ENCODE assay signal across 14 cellular contexts in the genomic region with DNA sequence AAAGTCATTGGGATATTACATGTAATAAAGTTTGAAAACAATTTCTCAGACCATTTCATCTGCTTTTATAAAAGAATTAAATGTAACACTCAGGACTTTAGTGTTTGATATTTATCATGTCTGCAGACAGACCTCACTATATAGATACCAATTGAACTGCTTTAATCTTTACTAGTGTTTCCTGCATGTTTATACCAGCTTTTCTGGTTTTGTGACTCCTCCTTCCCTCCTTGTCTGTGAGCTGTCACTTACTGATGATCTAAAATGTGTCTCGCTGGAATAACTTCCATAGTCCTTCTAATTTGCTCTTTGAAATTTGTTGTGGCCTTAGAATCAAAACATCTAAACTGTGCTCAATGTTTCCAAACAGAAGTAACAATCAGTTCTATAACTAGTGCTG.
DNase-seq lines count a peak whose midpoint lies in the region; ATAC-seq and TF ChIP-seq lines count a peak whose summit lies in the region.
"Had no signal": no experiment of that assay in that cellular context is flagged by ENCODE, and none has a peak within 500 bp of the region (broad histone marks: within the 10 kb centered on the region; RNA-seq: fewer than 3 reads in every experiment).

No MANE protein-coding gene starts in this region.

- DNase-seq in NCI-H510A treated with DMSO at 0.1 percent for 48 hours (lab: John Stamatoyannopoulos, UW) (peak; percentile 16), NCI-H510A (lab: John Stamatoyannopoulos, UW) (no peak), mesothelial cell of epicardium (ENCODE audit: low spot score in 2 of 2, unreplicated experiment in 2 of 2) (no peak)
- no peak for DNase-seq in activated T-cell treated with anti-CD3 and anti-CD28 coated beads, Interleukin-2, amount 50 U/mL, for 24 hours
- no peak for DNase-seq in activated T-cell treated with anti-CD3 and anti-CD28 coated beads, Interleukin-2, amount 50 U/mL, for 48 hours
- DNase-seq: AML-193; Caco-2; CD4-positive, alpha-beta T cell; GM23248 had no signal

- no peak overlapping the region for H3K4me3 Mint-ChIP-seq in activated T-cell treated with anti-CD3 and anti-CD28 coated beads, Interleukin-2, amount 50 U/mL, for 24 hours
- no peak overlapping the region for H3K4me3 Mint-ChIP-seq in mesothelial cell of epicardium
- H3K4me3 Mint-ChIP-seq: CD4-positive, alpha-beta T cell had no signal

- H3K27me3 Mint-ChIP-seq in activated T-cell treated with anti-CD3 and anti-CD28 coated beads, Interleukin-2, amount 50 U/mL, for 24 hours, result no peaks in the 10 kb centered on the region
- no peaks in the 10 kb centered on the region for H3K27me3 Mint-ChIP-seq in mesothelial cell of epicardium (ENCODE audit: low read depth)
- H3K27me3 Mint-ChIP-seq: CD4-positive, alpha-beta T cell had no signal

- H3K9me3 Mint-ChIP-seq in activated T-cell treated with anti-CD3 and anti-CD28 coated beads, Interleukin-2, amount 50 U/mL, for 24 hours, result peaks cover 5% of the 10 kb centered on the region
- peaks cover 18% of the 10 kb centered on the region for H3K9me3 Mint-ChIP-seq in mesothelial cell of epicardium
- H3K9me3 Mint-ChIP-seq: CD4-positive, alpha-beta T cell had no signal

- H3K27ac Mint-ChIP-seq in activated T-cell treated with anti-CD3 and anti-CD28 coated beads, Interleukin-2, amount 50 U/mL, for 24 hours, result peak overlapping the region; percentile 12
- H3K27ac Mint-ChIP-seq in mesothelial cell of epicardium, result peak overlapping the region; percentile 7

- TF ChIP-seq CTCF in VCaP (conservative IDR thresholded peaks at IDR 0.05) (no peak), mesothelial cell of epicardium (IDR thresholded peaks at IDR 0.05; ENCODE audit: unreplicated experiment) (no peak)

- H3K36me3 Mint-ChIP-seq in activated T-cell treated with anti-CD3 and anti-CD28 coated beads, Interleukin-2, amount 50 U/mL, for 24 hours (ENCODE audit: low read depth), result peaks cover 80% of the 10 kb centered on the region
- H3K36me3 Mint-ChIP-seq in mesothelial cell of epicardium, result peaks cover 39% of the 10 kb centered on the region

- peak overlapping the region; percentile 92 for H3K27ac ChIP-seq in VCaP
- H3K27ac ChIP-seq: 22Rv1, A549, GM23248 had no signal

- peaks cover 5% of the 10 kb centered on the region for H3K4me1 Mint-ChIP-seq in activated T-cell treated with anti-CD3 and anti-CD28 coated beads, Interleukin-2, amount 50 U/mL, for 24 hours (ENCODE audit: low read depth)
- H3K4me1 Mint-ChIP-seq in mesothelial cell of epicardium, result peaks cover 19% of the 10 kb centered on the region

- ATAC-seq in GM21526 (IDR thresholded peaks at IDR 0.05; ENCODE audit: low FRiP score, unreplicated experiment) (no peak), HG03354 (IDR thresholded peaks at IDR 0.05; ENCODE audit: poor library complexity, severe bottlenecking, unreplicated experiment) (no peak)
- ATAC-seq: A549 had no signal
